Comparison of ENCODE assay signal across 9 cellular contexts in genomic region chr14:32473476-32473875, GRCh38.
DNase-seq lines count a peak whose midpoint lies in the region; ATAC-seq, FAIRE-seq and TF ChIP-seq lines count a peak whose summit lies in the region.
"Had no signal": no experiment of that assay in that cellular context is flagged by ENCODE, and none has a peak within 500 bp of the region (broad histone marks: within the 10 kb centered on the region; RNA-seq: fewer than 3 reads in every experiment).

No MANE protein-coding gene starts in this region.

- no peak for TF ChIP-seq CTCF in coronary artery (IDR thresholded peaks at IDR 0.05)

- peak; percentile 81 for ATAC-seq in left lobe of liver
- no peak for ATAC-seq in GM21786 (IDR thresholded peaks at IDR 0.05; ENCODE audit: unreplicated experiment)
- no peak for ATAC-seq in HG03354 (IDR thresholded peaks at IDR 0.05; ENCODE audit: poor library complexity, severe bottlenecking, unreplicated experiment)

- no peak overlapping the region for H3K4me3 ChIP-seq in coronary artery

- no peak for TF ChIP-seq POLR2A in erythroblast (IDR thresholded peaks at IDR 0.05; ENCODE audit: low read length)

- H3K27ac ChIP-seq in coronary artery (peak overlapping the region; percentile 71 to 82), temporal lobe (ENCODE audit: low read depth, low read length) (peak overlapping the region; percentile 98)

- no peak for FAIRE-seq in RCC 7860 (lab: Jason Lieb, UNC)

- DNase-seq in LHCN-M2 (ENCODE audit: low read depth) (peak; percentile 54), coronary artery (ENCODE audit: low spot score) (no peak), left lobe of liver (ENCODE audit: low spot score) (peak; percentile 76), erythroblast (lab: John Stamatoyannopoulos, UW) (no peak), RCC 7860 (ENCODE audit: low spot score) (no peak)
- DNase-seq: activated CD4-positive, alpha-beta T cell treated with anti-CD3 and anti-CD28 coated beads for 1 hour had no signal

Comparison
In these comparisons a context has a peak if more than half of its experiments do, and no peak if none do; other contexts are left out.
1. DNase-seq: peak in LHCN-M2 (single experiment) and left lobe of liver (single experiment); none in coronary artery (single experiment), erythroblast (0 of 2) and RCC 7860 (single experiment).